ENCODE assay signal across 13 cellular contexts in the genomic region with DNA sequence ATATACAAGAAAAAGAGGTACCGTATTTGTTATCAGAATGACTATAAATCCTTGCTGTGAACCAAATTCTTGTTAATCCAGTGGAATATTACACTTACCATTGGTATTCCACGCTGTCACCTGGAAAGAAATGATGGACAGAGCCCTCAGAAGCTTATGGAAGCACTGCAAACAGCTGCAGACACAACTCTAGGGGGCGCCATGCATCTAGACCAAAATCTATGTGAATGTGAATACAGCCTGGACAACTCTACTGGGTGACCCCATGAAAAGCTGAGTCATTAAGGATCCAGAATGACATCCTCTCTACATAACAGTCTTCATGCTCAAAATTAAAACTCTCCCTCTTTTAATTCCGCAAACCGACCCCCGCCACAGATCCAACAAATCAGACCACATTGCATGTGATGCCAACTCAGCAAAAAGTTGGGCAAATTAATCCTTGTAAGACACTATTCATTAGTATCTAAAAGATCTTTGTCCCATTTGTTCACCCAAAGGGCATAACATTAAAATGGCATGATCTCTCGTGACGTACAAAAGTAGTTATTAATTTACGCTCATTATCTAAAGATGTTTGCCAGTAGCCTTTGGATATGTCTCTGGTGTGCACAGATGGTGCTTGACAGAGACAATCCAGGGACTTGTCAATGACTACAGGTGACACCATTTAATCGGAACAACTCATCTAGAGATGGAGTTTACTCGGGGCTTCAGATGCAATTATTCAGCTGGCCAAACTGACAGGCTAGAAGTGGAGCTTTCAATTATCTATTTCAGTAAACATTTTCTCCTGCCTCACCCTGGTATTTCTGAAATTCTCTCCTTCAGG.
DNase-seq lines count a peak whose midpoint lies in the region; ATAC-seq, FAIRE-seq and TF ChIP-seq lines count a peak whose summit lies in the region.
"Had no signal": no experiment of that assay in that cellular context is flagged by ENCODE, and none has a peak within 500 bp of the region (broad histone marks: within the 10 kb centered on the region; RNA-seq: fewer than 3 reads in every experiment).

No MANE protein-coding gene starts in this region.

- peak; percentile 9 for DNase-seq in activated CD8-positive, alpha-beta T cell treated with anti-CD3 and anti-CD28 coated beads for 36 hours
- DNase-seq in activated CD8-positive, alpha-beta T cell treated with anti-CD3 and anti-CD28 coated beads, Interleukin-2, amount 10 ng/mL, durations not matched to agents 7 days and 5 days: no peak
- DNase-seq in NB4 (ENCODE audit: low read depth) (peak; percentile 39), K562 (ENCODE audit: extremely low read depth in 1 of 4, low spot score in 3 of 4) (peak in 2 of 4 experiments; percentile 10 to 25), retinal pigment epithelial cell (ENCODE audit: low read depth) (no peak), MG63 (no peak), lower lobe of right lung (no peak)
- no peak for DNase-seq in activated T-cell treated with anti-CD3 and anti-CD28 coated beads, Interleukin-2, amount 50 U/mL, for 24 hours
- DNase-seq: hippocampal formation; stimulated activated naive CD4-positive, alpha-beta T cell treated with Interleukin-2 at 50 U/mL for 16 hours had no signal

- CTCF ChIA-PET in activated CD8-positive, alpha-beta T cell treated with anti-CD3 and anti-CD28 coated beads for 36 hours (lab: Charles Lee): interaction anchor here (1.1 kb wide), 1 partner anchor 135 kb away, joined by 3 read pairs; no protein-coding TSS in a partner anchor
- CTCF ChIA-PET in activated CD8-positive, alpha-beta T cell treated with anti-CD3 and anti-CD28 coated beads, Interleukin-2, amount 10 ng/mL, durations not matched to agents 7 days and 5 days (lab: Charles Lee): no interaction called here
- CTCF ChIA-PET in K562 (lab: Yijun Ruan, JAX; ENCODE audit: low intra/inter-chr PET ratio): no interaction called here

- no peak overlapping the region for H3K9ac ChIP-seq in K562 (ENCODE audit: insufficient read depth in 1 of 2, low read depth in 2 of 2, low read length in 2 of 2)
- H3K9ac ChIP-seq: parathyroid adenoma had no signal

- TF ChIP-seq RAD21 in K562 (CRISPR knock-in tag; conservative IDR thresholded peaks at IDR 0.05 in 1 of 2, IDR thresholded peaks at IDR 0.05 in 1 of 2): peak; percentile 3 to 8; a peak in 1 of 4 replicates

- TF ChIP-seq POLR2A in NB4 (IDR thresholded peaks at IDR 0.05; ENCODE audit: extremely low read depth, insufficient read length): no peak
- no peak for TF ChIP-seq POLR2A in K562 (conservative IDR thresholded peaks at IDR 0.05)

- intact Hi-C loops in activated CD8-positive, alpha-beta T cell treated with anti-CD3 and anti-CD28 coated beads for 36 hours (cut with micrococcal nuclease): no loop called here
- intact Hi-C loops in K562 (cut with micrococcal nuclease) (no loop called here), lower lobe of right lung (cut with DNase I) (no loop called here)

- in situ Hi-C loops in K562 (cut with MboI): no loop called here

- H3K36me3 ChIP-seq in K562 (ENCODE audit: control insufficient read depth, insufficient read depth, low read length) (no peaks in the 10 kb centered on the region), MG63 (no peaks in the 10 kb centered on the region), lower lobe of right lung (no peaks in the 10 kb centered on the region)

- H3K9me1 ChIP-seq in K562 (ENCODE audit: control insufficient read depth, insufficient read depth, low read length): no peaks in the 10 kb centered on the region

- H3K79me2 ChIP-seq in K562 (ENCODE audit: control insufficient read depth, insufficient read depth, low read length): no peaks in the 10 kb centered on the region
- H3K79me2 ChIP-seq: parathyroid adenoma had no signal

- no peak overlapping the region for H2AFZ ChIP-seq in K562 (ENCODE audit: low read depth, low read length)
- H2AFZ ChIP-seq: parathyroid adenoma had no signal

- no peak overlapping the region for H3K4me3 Mint-ChIP-seq in activated CD8-positive, alpha-beta T cell treated with anti-CD3 and anti-CD28 coated beads for 36 hours
- no peak overlapping the region for H3K4me3 Mint-ChIP-seq in activated CD8-positive, alpha-beta T cell treated with anti-CD3 and anti-CD28 coated beads, Interleukin-2, amount 10 ng/mL, durations not matched to agents 7 days and 5 days
- no peak overlapping the region for H3K4me3 Mint-ChIP-seq in activated T-cell treated with anti-CD3 and anti-CD28 coated beads, Interleukin-2, amount 50 U/mL, for 24 hours

- H3K9me3 ChIP-seq in K562 (replicated peaks; ENCODE audit: control insufficient read depth, insufficient read depth, low read depth, low read length) (no peaks in the 10 kb centered on the region), MG63 (no peaks in the 10 kb centered on the region), lower lobe of right lung (no peaks in the 10 kb centered on the region)

- H3K4me1 ChIP-seq in K562 (replicated peaks in 1 of 2; ENCODE audit: control insufficient read depth in 2 of 2, insufficient read depth in 2 of 2, low read length in 2 of 2): no peaks in the 10 kb centered on the region
- H3K4me1 ChIP-seq in lower lobe of right lung: no peaks in the 10 kb centered on the region
- H3K4me1 ChIP-seq: parathyroid adenoma had no signal

- ATAC-seq in activated CD8-positive, alpha-beta T cell treated with anti-CD3 and anti-CD28 coated beads for 36 hours: no peak
- no peak for ATAC-seq in activated CD8-positive, alpha-beta T cell treated with anti-CD3 and anti-CD28 coated beads, Interleukin-2, amount 10 ng/mL, durations not matched to agents 7 days and 5 days
- ATAC-seq in K562 (0 out of 3 replicates have a peak, but pooled peaks have one; percentile 47), lower lobe of right lung (no peak)

- 8% methylated on average over 11 of the region's 11 CpGs for WGBS in K562 (ENCODE audit: insufficient coverage, low coverage, missing lambda C conversion rate)

- POLR2A ChIA-PET in activated CD8-positive, alpha-beta T cell treated with anti-CD3 and anti-CD28 coated beads for 36 hours (lab: Charles Lee): no interaction called here
- POLR2A ChIA-PET in activated CD8-positive, alpha-beta T cell treated with anti-CD3 and anti-CD28 coated beads, Interleukin-2, amount 10 ng/mL, durations not matched to agents 7 days and 5 days (lab: Charles Lee): no interaction called here
- POLR2A ChIA-PET in K562 (lab: Yijun Ruan, JAX): interaction anchor here (1.6 kb wide), 1 partner anchor 12 kb away, joined by 4 read pairs; no protein-coding TSS in a partner anchor

- H3K27me3 ChIP-seq in K562 (ENCODE audit: control insufficient read depth in 2 of 2, insufficient read depth in 2 of 2, low read length in 2 of 2) (no peaks in the 10 kb centered on the region), MG63 (no peaks in the 10 kb centered on the region), lower lobe of right lung (ENCODE audit: low read depth) (no peaks in the 10 kb centered on the region)

- H4K20me1 ChIP-seq in K562 (replicated peaks; ENCODE audit: control insufficient read depth, insufficient read depth, low read length): no peaks in the 10 kb centered on the region

- FAIRE-seq in K562 (lab: Jason Lieb, UNC): peak; percentile 35
- FAIRE-seq: endothelial cell of umbilical vein, G401.6 had no signal

- no peak overlapping the region for H3K4me2 ChIP-seq in K562 (ENCODE audit: insufficient read depth, low read length)

- peaks cover 2% of the 10 kb centered on the region for H3K27me3 Mint-ChIP-seq in activated CD8-positive, alpha-beta T cell treated with anti-CD3 and anti-CD28 coated beads for 36 hours
- H3K27me3 Mint-ChIP-seq in activated CD8-positive, alpha-beta T cell treated with anti-CD3 and anti-CD28 coated beads, Interleukin-2, amount 10 ng/mL, durations not matched to agents 7 days and 5 days (ENCODE audit: low read depth): no peaks in the 10 kb centered on the region
- no peaks in the 10 kb centered on the region for H3K27me3 Mint-ChIP-seq in activated T-cell treated with anti-CD3 and anti-CD28 coated beads, Interleukin-2, amount 50 U/mL, for 24 hours

- H3K27ac ChIP-seq in K562 (ENCODE audit: extremely low read depth, low read depth, low read length) (no peak overlapping the region), lower lobe of right lung (no peak overlapping the region)
- H3K27ac ChIP-seq: parathyroid adenoma had no signal

- H3K9me3 Mint-ChIP-seq in activated CD8-positive, alpha-beta T cell treated with anti-CD3 and anti-CD28 coated beads for 36 hours: no peaks in the 10 kb centered on the region
- H3K9me3 Mint-ChIP-seq in activated CD8-positive, alpha-beta T cell treated with anti-CD3 and anti-CD28 coated beads, Interleukin-2, amount 10 ng/mL, durations not matched to agents 7 days and 5 days (ENCODE audit: insufficient read depth): no peaks in the 10 kb centered on the region
- peaks cover 6% of the 10 kb centered on the region for H3K9me3 Mint-ChIP-seq in activated T-cell treated with anti-CD3 and anti-CD28 coated beads, Interleukin-2, amount 50 U/mL, for 24 hours

- TF ChIP-seq EP300 in K562 (IDR thresholded peaks at IDR 0.05; ENCODE audit: low read length): no peak

- H3K4me3 ChIP-seq in NB4 (ENCODE audit: low read depth, low read length) (no peak overlapping the region), K562 (no peak overlapping the region), retinal pigment epithelial cell (ENCODE audit: low read length) (no peak overlapping the region), MG63 (no peak overlapping the region), lower lobe of right lung (no peak overlapping the region)

- no peak overlapping the region for H3K27ac Mint-ChIP-seq in activated CD8-positive, alpha-beta T cell treated with anti-CD3 and anti-CD28 coated beads for 36 hours
- no peak overlapping the region for H3K27ac Mint-ChIP-seq in activated CD8-positive, alpha-beta T cell treated with anti-CD3 and anti-CD28 coated beads, Interleukin-2, amount 10 ng/mL, durations not matched to agents 7 days and 5 days
- H3K27ac Mint-ChIP-seq in activated T-cell treated with anti-CD3 and anti-CD28 coated beads, Interleukin-2, amount 50 U/mL, for 24 hours: no peak overlapping the region

- BruUV-seq in K562 (replicated peaks; lab: Mats Ljungman, UMichigan): no TSS peak

- H3K36me3 Mint-ChIP-seq in activated CD8-positive, alpha-beta T cell treated with anti-CD3 and anti-CD28 coated beads for 36 hours (ENCODE audit: low read depth): no peaks in the 10 kb centered on the region
- H3K36me3 Mint-ChIP-seq in activated CD8-positive, alpha-beta T cell treated with anti-CD3 and anti-CD28 coated beads, Interleukin-2, amount 10 ng/mL, durations not matched to agents 7 days and 5 days (ENCODE audit: low read depth): no peaks in the 10 kb centered on the region
- H3K36me3 Mint-ChIP-seq in activated T-cell treated with anti-CD3 and anti-CD28 coated beads, Interleukin-2, amount 50 U/mL, for 24 hours (ENCODE audit: low read depth): no peaks in the 10 kb centered on the region

- H3K4me1 Mint-ChIP-seq in activated CD8-positive, alpha-beta T cell treated with anti-CD3 and anti-CD28 coated beads for 36 hours (ENCODE audit: low read depth): no peaks in the 10 kb centered on the region
- no peaks in the 10 kb centered on the region for H3K4me1 Mint-ChIP-seq in activated CD8-positive, alpha-beta T cell treated with anti-CD3 and anti-CD28 coated beads, Interleukin-2, amount 10 ng/mL, durations not matched to agents 7 days and 5 days (ENCODE audit: low read depth)
- H3K4me1 Mint-ChIP-seq in activated T-cell treated with anti-CD3 and anti-CD28 coated beads, Interleukin-2, amount 50 U/mL, for 24 hours (ENCODE audit: low read depth): no peaks in the 10 kb centered on the region

- no peak for TF ChIP-seq CTCF in activated CD8-positive, alpha-beta T cell treated with anti-CD3 and anti-CD28 coated beads for 36 hours (IDR thresholded peaks at IDR 0.05)
- TF ChIP-seq CTCF in NB4 (IDR thresholded peaks at IDR 0.05; ENCODE audit: low read depth, low read length) (peak; percentile 35), K562 (IDR thresholded peaks at IDR 0.05 in 2 of 3, conservative IDR thresholded peaks at IDR 0.05 in 1 of 3; ENCODE audit: insufficient read depth in 2 of 3, low read depth in 1 of 3, low read length in 3 of 3) (peak; percentile 28 to 39 (median 29); a peak in 4 of 6 replicates), retinal pigment epithelial cell (conservative IDR thresholded peaks at IDR 0.05; ENCODE audit: low read depth, low read length) (peak; percentile 11), lower lobe of right lung (IDR thresholded peaks at IDR 0.05) (no peak)

Comparison
In these comparisons a context has a peak if more than half of its experiments do, and no peak if none do; other contexts are left out.
1. DNase-seq: peak in activated CD8-positive, alpha-beta T cell treated with anti-CD3 and anti-CD28 coated beads for 36 hours (single experiment) and NB4 (single experiment); none in activated CD8-positive, alpha-beta T cell treated with anti-CD3 and anti-CD28 coated beads, Interleukin-2, amount 10 ng/mL, durations not matched to agents 7 days and 5 days (single experiment), retinal pigment epithelial cell (single experiment), MG63 (single experiment), lower lobe of right lung (single experiment) and activated T-cell treated with anti-CD3 and anti-CD28 coated beads, Interleukin-2, amount 50 U/mL, for 24 hours (single experiment).
2. CTCF ChIP-seq: peak in NB4 (single experiment), K562 (3 of 3) and retinal pigment epithelial cell (single experiment); none in activated CD8-positive, alpha-beta T cell treated with anti-CD3 and anti-CD28 coated beads for 36 hours (single experiment) and lower lobe of right lung (single experiment).